Comparison of ENCODE assay signal across 9 cellular contexts in genomic region chr14:32530800-32531199, GRCh38.
"Had no signal": no experiment of that assay in that cellular context is flagged by ENCODE, and none has a peak within 500 bp of the region (broad histone marks: within the 10 kb centered on the region; RNA-seq: fewer than 3 reads in every experiment).

No MANE protein-coding gene starts in this region.

- DNase-seq: H7, HFFc6 had no signal

- H3K27ac Mint-ChIP-seq: GM23338, HFFc6, IgD-negative memory B cell had no signal

- ATAC-seq: GM23338, HCT116, HepG2 had no signal

- H3K4me1 Mint-ChIP-seq: GM23338 had no signal

- H3K9me3 Mint-ChIP-seq: GM23338, HFFc6, IgD-negative memory B cell had no signal

- H3K36me3 ChIP-seq: HAP-1 had no signal

- H3K36me3 Mint-ChIP-seq: IgD-negative memory B cell had no signal

- H3K4me1 ChIP-seq: HAP-1 had no signal

- FAIRE-seq: H1, HepG2 had no signal

- H3K4me3 ChIP-seq: GM23338, HAP-1 had no signal

- H3K9me3 ChIP-seq: HAP-1 had no signal

- H3K27ac ChIP-seq: HL-60 had no signal

- H3K4me3 Mint-ChIP-seq: GM23338, HFFc6, IgD-negative memory B cell had no signal
